ENCODE assay signal across 8 cellular contexts in genomic region chr22:38792833-38793232, GRCh38. TPM values are rescaled to one million over a fixed set of nuclear protein-coding genes. Genes with fewer than 3 reads are reported as not detected.
DNase-seq lines count a peak whose midpoint lies in the region; ATAC-seq and TF ChIP-seq lines count a peak whose summit lies in the region.

No MANE protein-coding gene starts in this region.

- H3K27me3 ChIP-seq in thoracic aorta (replicated peaks; ENCODE audit: insufficient read depth), result no peaks in the 10 kb centered on the region

- no peaks in the 10 kb centered on the region for H3K9me3 Mint-ChIP-seq in activated T-cell treated with anti-CD3 and anti-CD28 coated beads, Interleukin-2, amount 50 U/mL, for 4 hours
- H3K9me3 Mint-ChIP-seq in activated T-helper 17 cell treated with anti-CD3 and anti-CD28 coated beads, Interleukin-2, amount 50 U/mL, for 72 hours, result no peaks in the 10 kb centered on the region

- no peak for TF ChIP-seq CTCF in thoracic aorta (IDR thresholded peaks at IDR 0.05)

- H3K4me1 ChIP-seq in thoracic aorta (ENCODE audit: control insufficient read depth in 1 of 2, low read depth in 2 of 2), result peaks cover 22 to 30% of the 10 kb centered on the region in 2 donors

- peaks cover 10% of the 10 kb centered on the region for H3K27me3 Mint-ChIP-seq in activated T-cell treated with anti-CD3 and anti-CD28 coated beads, Interleukin-2, amount 50 U/mL, for 4 hours (ENCODE audit: low read depth)
- peaks cover 19% of the 10 kb centered on the region for H3K27me3 Mint-ChIP-seq in activated T-helper 17 cell treated with anti-CD3 and anti-CD28 coated beads, Interleukin-2, amount 50 U/mL, for 72 hours

- H3K4me1 Mint-ChIP-seq in activated T-cell treated with anti-CD3 and anti-CD28 coated beads, Interleukin-2, amount 50 U/mL, for 4 hours (ENCODE audit: low read depth), result peaks cover 14% of the 10 kb centered on the region
- peaks cover 6% of the 10 kb centered on the region for H3K4me1 Mint-ChIP-seq in activated T-helper 17 cell treated with anti-CD3 and anti-CD28 coated beads, Interleukin-2, amount 50 U/mL, for 72 hours

- H3K4me3 Mint-ChIP-seq in activated T-cell treated with anti-CD3 and anti-CD28 coated beads, Interleukin-2, amount 50 U/mL, for 4 hours, result peak overlapping the region; percentile 89
- peak overlapping the region; percentile 84 for H3K4me3 Mint-ChIP-seq in activated T-helper 17 cell treated with anti-CD3 and anti-CD28 coated beads, Interleukin-2, amount 50 U/mL, for 72 hours

- peak overlapping the region; percentile 86 for H3K27ac Mint-ChIP-seq in activated T-helper 17 cell treated with anti-CD3 and anti-CD28 coated beads, Interleukin-2, amount 50 U/mL, for 72 hours

- H3K36me3 ChIP-seq in thoracic aorta, result peaks cover 6% of the 10 kb centered on the region

- H3K9me3 ChIP-seq in iPS-18c (ENCODE audit: control insufficient read depth, insufficient read depth, low read length) (no peaks in the 10 kb centered on the region), thoracic aorta (no peaks in the 10 kb centered on the region)

- H3K27ac ChIP-seq in thoracic aorta, result peak overlapping the region in 1 of 2 donors; percentile 70

- peak in 1 of 2 donors; percentile 36 for ATAC-seq in activated T-cell treated with anti-CD3 and anti-CD28 coated beads, Interleukin-2, amount 50 U/mL, for 4 hours
- ATAC-seq in activated T-helper 17 cell treated with anti-CD3 and anti-CD28 coated beads, Interleukin-2, amount 50 U/mL, for 72 hours (replicated peaks), result peak; percentile 43
- ATAC-seq in thoracic aorta (ENCODE audit: insufficient number of reproducible peaks, low FRiP score, low read depth) (no peak), GM18870 (IDR thresholded peaks at IDR 0.05; ENCODE audit: unreplicated experiment) (no peak)

- no peak for DNase-seq in activated T-cell treated with anti-CD3 and anti-CD28 coated beads, Interleukin-2, amount 50 U/mL, for 4 hours
- DNase-seq in activated T-cell treated with anti-CD3 and anti-CD28 coated beads, Interleukin-2, amount 50 U/mL, for 1 hour, result no peak
- DNase-seq in thoracic aorta (ENCODE audit: low spot score), result no peak
- DNase-seq in NCI-H1105 (lab: John Stamatoyannopoulos, UW), result no peak
- DNase-seq in NCI-H2029 (lab: John Stamatoyannopoulos, UW), result no peak

- H3K36me3 Mint-ChIP-seq in activated T-cell treated with anti-CD3 and anti-CD28 coated beads, Interleukin-2, amount 50 U/mL, for 4 hours (ENCODE audit: insufficient read depth), result no peaks in the 10 kb centered on the region
- no peaks in the 10 kb centered on the region for H3K36me3 Mint-ChIP-seq in activated T-helper 17 cell treated with anti-CD3 and anti-CD28 coated beads, Interleukin-2, amount 50 U/mL, for 72 hours (ENCODE audit: low read depth)

- H3K4me3 ChIP-seq in iPS-18c (ENCODE audit: insufficient read depth, low read depth, low read length) (peak overlapping the region; percentile 77; the same call in 1 of the 2 replicates), thoracic aorta (peak overlapping the region; percentile 75)

RNA-seq across cellular contexts. Expression of gene DNAL4, which starts 1.1 kb away (rescaled TPM):
- total RNA-seq in activated T-cell treated with anti-CD3 and anti-CD28 coated beads, Interleukin-2, amount 50 U/mL, for 4 hours, result 1 to 10 TPM; 4.5 to 6.1 (median 5.1) TPM
- total RNA-seq in activated T-helper 17 cell treated with anti-CD3 and anti-CD28 coated beads, Interleukin-2, amount 50 U/mL, for 72 hours, result 1 to 10 TPM; 5.0 to 5.2 TPM
- 10 to 100 TPM in 1 of 2 donors, 1 to 10 TPM in 1; 9.5 to 20.8 TPM for total RNA-seq in thoracic aorta

RNA-seq across cellular contexts. Expression of gene SUN2, which starts 37.0 kb away (rescaled TPM):
- total RNA-seq in activated T-cell treated with anti-CD3 and anti-CD28 coated beads, Interleukin-2, amount 50 U/mL, for 4 hours, result 10 to 100 TPM; 30.1 to 44.6 (median 44.0) TPM
- total RNA-seq in activated T-helper 17 cell treated with anti-CD3 and anti-CD28 coated beads, Interleukin-2, amount 50 U/mL, for 72 hours, result 100 to 1,000 TPM; 193 to 216 TPM
- 1,000 to 10,000 TPM; 1,125 to 1,215 TPM for total RNA-seq in thoracic aorta

RNA-seq across cellular contexts. Expression of gene NPTXR, which starts 51.0 kb away (rescaled TPM):
- 1 to 10 TPM; 2.0 to 2.5 (median 2.2) TPM for total RNA-seq in activated T-cell treated with anti-CD3 and anti-CD28 coated beads, Interleukin-2, amount 50 U/mL, for 4 hours
- under 1 TPM; 0.77 to 0.82 TPM for total RNA-seq in activated T-helper 17 cell treated with anti-CD3 and anti-CD28 coated beads, Interleukin-2, amount 50 U/mL, for 72 hours
- 10 to 100 TPM; 29.3 to 50.8 TPM for total RNA-seq in thoracic aorta

Comparison
In these comparisons a context has a peak if more than half of its experiments do, and no peak if none do; other contexts are left out.
1. RNA of gene SUN2, which starts 37.0 kb away (total RNA-seq): 1,125 to 1,215 TPM in thoracic aorta; 193 to 216 TPM in activated T-helper 17 cell treated with anti-CD3 and anti-CD28 coated beads, Interleukin-2, amount 50 U/mL, for 72 hours and 30.1 to 44.6 TPM in activated T-cell treated with anti-CD3 and anti-CD28 coated beads, Interleukin-2, amount 50 U/mL, for 4 hours; every median in the first group is over 4 times any median in the second.
2. RNA of gene NPTXR, which starts 51.0 kb away (total RNA-seq): 29.3 to 50.8 TPM in thoracic aorta; 2.0 to 2.5 TPM in activated T-cell treated with anti-CD3 and anti-CD28 coated beads, Interleukin-2, amount 50 U/mL, for 4 hours and 0.77 to 0.82 TPM in activated T-helper 17 cell treated with anti-CD3 and anti-CD28 coated beads, Interleukin-2, amount 50 U/mL, for 72 hours; every median in the first group is over 4 times any median in the second.